In genomic region chr4:54542540-54543041, GRCh38 we compare ENCODE assay signal across 27 cellular contexts.
DNase-seq lines count a peak whose midpoint lies in the region; ATAC-seq and TF ChIP-seq lines count a peak whose summit lies in the region.
"Had no signal": no experiment of that assay in that cellular context is flagged by ENCODE, and none has a peak within 500 bp of the region (broad histone marks: within the 10 kb centered on the region; RNA-seq: fewer than 3 reads in every experiment).

No MANE protein-coding gene starts in this region.

- H2AK5ac ChIP-seq in IMR-90 (ENCODE audit: low read depth, low read length): peak overlapping the region; percentile 73; the same call in 1 of the 2 replicates

- H3K4me1 ChIP-seq in IMR-90 (ENCODE audit: control insufficient read depth, insufficient read depth, low read length): peaks cover 24% of the 10 kb centered on the region
- H3K4me1 ChIP-seq: ascending aorta, pancreas had no signal

- no peaks in the 10 kb centered on the region for H3K36me3 ChIP-seq in IMR-90 (ENCODE audit: control insufficient read depth, insufficient read depth, low read length)
- H3K36me3 ChIP-seq: ascending aorta, lower lobe of right lung, pancreas had no signal

- H4K20me1 ChIP-seq in IMR-90 (ENCODE audit: insufficient read depth, low read length): no peaks in the 10 kb centered on the region

- H2BK120ac ChIP-seq in IMR-90 (ENCODE audit: low read depth, low read length): peak overlapping the region; percentile 91

- in situ Hi-C loops in IMR-90 (cut with MboI; ENCODE audit: low sequenced_read_pairs) (no loop called here), astrocyte of the spinal cord (cut with HindIII; ENCODE audit: low sequenced_read_pairs) (no loop called here)

- no peak for ATAC-seq in IMR-90 (ENCODE audit: low read depth)
- ATAC-seq: activated CD8-positive, alpha-beta T cell treated with anti-CD3 and anti-CD28 coated beads for 36 hours; HCT116; lower lobe of right lung; mucosa of descending colon; natural killer cell treated with Interleukin-12 subunit alpha and Interleukin-12 subunit beta and Interleukin-15 and Interleukin-18, amount 100 ng/mL, for 72 hours; pancreas; stimulated activated effector memory CD8-positive, alpha-beta T cell treated with anti-CD3 and anti-CD28 coated beads, Interleukin-12 subunit alpha, Interleukin-12 subunit beta, amount 100 ng/mL, for 72 hours had no signal

- POLR2A ChIA-PET in IMR-90 (lab: Charles Lee; ENCODE audit: unreplicated experiment): no interaction called here

- H2BK5ac ChIP-seq in IMR-90 (ENCODE audit: low read depth, low read length, poor library complexity, severe bottlenecking): peak overlapping the region; percentile 74

- BruUV-seq in IMR-90 (replicated peaks; lab: Mats Ljungman, UMichigan): no TSS peak

- H3K9ac ChIP-seq in IMR-90 (ENCODE audit: low read depth, low read length): no peak overlapping the region
- H3K9ac ChIP-seq: KMS-11 had no signal

- peak overlapping the region; percentile 81 for H4K91ac ChIP-seq in IMR-90 (ENCODE audit: insufficient read depth, low read depth, low read length)

- no peak for TF ChIP-seq RAD21 in IMR-90 (IDR thresholded peaks at IDR 0.05; ENCODE audit: low read length)

- peak overlapping the region; percentile 79; the same call in 1 of the 3 replicates for H2BK15ac ChIP-seq in IMR-90 (ENCODE audit: low read depth, low read length)

- peak overlapping the region; percentile 70 for H3K14ac ChIP-seq in IMR-90 (replicated peaks; ENCODE audit: low read depth, low read length)

- DNase-seq in CMK (ENCODE audit: low read depth) (peak; percentile 95), IMR-90 (peak; percentile 16), astrocyte of the spinal cord (ENCODE audit: low read depth, low spot score) (peak; percentile 20), islet precursor cell (peak; percentile 77), germinal center (ENCODE audit: low spot score) (no peak), SKM-1 (lab: John Stamatoyannopoulos, UW; ENCODE audit: unreplicated experiment) (no peak), HuH-7 (ENCODE audit: low spot score) (no peak)
- no peak for DNase-seq in effector CD8-positive, alpha-beta T cell (lab: John Stamatoyannopoulos, UW)
- DNase-seq: activated CD4-positive, alpha-beta T cell treated with anti-CD3 and anti-CD28 coated beads for 1 hour; activated CD8-positive, alpha-beta T cell treated with anti-CD3 and anti-CD28 coated beads for 36 hours; DMS53; GDM1; glutamatergic neuron; kidney glomerular epithelial cell; lower lobe of right lung; mucosa of descending colon; NCI-H1417; NCI-H2029 treated with DMSO at 0.1 percent for 48 hours; pancreas; SIG-M5; stimulated activated CD4-positive, alpha-beta T cell treated with anti-CD3 and anti-CD28 coated beads, Interleukin-4, amount 100 ng/mL, for 24 hours; T-helper 1 cell had no signal

- peak overlapping the region; percentile 65; the same call in 1 of the 2 replicates for H3K56ac ChIP-seq in IMR-90 (ENCODE audit: extremely low read depth, insufficient read depth, low read length)

- H3K4me2 ChIP-seq in IMR-90 (ENCODE audit: low read depth, low read length): no peak overlapping the region
- H3K4me2 ChIP-seq: KMS-11 had no signal

- intact Hi-C loops in IMR-90 (cut with micrococcal nuclease): loop anchor here (2.0 kb wide), 1 partner anchor 116 kb away; no protein-coding TSS in a partner anchor

- H4K5ac ChIP-seq in IMR-90 (ENCODE audit: low read depth, low read length): no peak overlapping the region

- no peak overlapping the region for H2AK9ac ChIP-seq in IMR-90 (replicated peaks; ENCODE audit: low read depth, low read length, poor library complexity)

- H3K9me3 ChIP-seq in IMR-90 (ENCODE audit: control insufficient read depth, insufficient read depth, low read length): no peaks in the 10 kb centered on the region
- H3K9me3 ChIP-seq: ascending aorta, lower lobe of right lung, mucosa of descending colon, pancreas had no signal

- CTCF ChIA-PET in IMR-90 (lab: Yijun Ruan, JAX): interaction anchor here (0.6 kb wide), 1 partner anchor 106 kb away, joined by 3 read pairs; no protein-coding TSS in a partner anchor

- 0 out of 2 replicates have a peak overlapping the region, but pooled peaks have one; percentile 18 for H3K27ac ChIP-seq in IMR-90 (ENCODE audit: insufficient read depth, low read length)
- H3K27ac ChIP-seq: ascending aorta, KMS-11, lower lobe of right lung, pancreas had no signal

- WGBS in IMR-90 (ENCODE audit: extremely low coverage in 2 of 2, insufficient read length in 1 of 2), 2 experiments: no CpG with 5 or more reads among the region's 6 CpGs

- H3K4ac ChIP-seq in IMR-90 (ENCODE audit: low read depth, low read length): peak overlapping the region; percentile 85

- H3K9me1 ChIP-seq in IMR-90 (ENCODE audit: insufficient read depth, low read length): peaks cover 6% of the 10 kb centered on the region

- peak overlapping the region; percentile 26 for H2AFZ ChIP-seq in IMR-90 (replicated peaks; ENCODE audit: low read length, poor library complexity)

- peak overlapping the region; percentile 57 to 77; a peak in 2 of 4 replicates for H4K8ac ChIP-seq in IMR-90 (ENCODE audit: low read depth in 2 of 2, low read length in 2 of 2)

- no peaks in the 10 kb centered on the region for H3K79me1 ChIP-seq in IMR-90 (ENCODE audit: low read depth in 1 of 2, low read length in 2 of 2)

- H3K23ac ChIP-seq in IMR-90 (ENCODE audit: low read depth, low read length): peak overlapping the region; percentile 82; the same call in 1 of the 2 replicates

- dilution Hi-C loops in IMR-90 (cut with HindIII; ENCODE audit: low sequenced_read_pairs, unreplicated experiment): no loop called here

- TF ChIP-seq CTCF in IMR-90 (conservative IDR thresholded peaks at IDR 0.05; ENCODE audit: low read depth, low read length) (no peak), astrocyte of the spinal cord (IDR thresholded peaks at IDR 0.05; ENCODE audit: low read depth, low read length) (no peak)

- H3K18ac ChIP-seq in IMR-90 (ENCODE audit: low read depth, low read length): peak overlapping the region; percentile 14; the same call in 1 of the 2 replicates

- H3K4me3 ChIP-seq in IMR-90 (ENCODE audit: insufficient read depth, low read depth, low read length): no peak overlapping the region
- H3K4me3 ChIP-seq in astrocyte of the spinal cord (ENCODE audit: low read depth, low read length): no peak overlapping the region
- H3K4me3 ChIP-seq: ascending aorta, lower lobe of right lung, mucosa of descending colon, pancreas had no signal

- TF ChIP-seq POLR2A in IMR-90 (IDR thresholded peaks at IDR 0.05; ENCODE audit: low read depth, low read length): no peak

- H2BK20ac ChIP-seq in IMR-90 (ENCODE audit: low read depth, low read length): peak overlapping the region; percentile 91

- no peaks in the 10 kb centered on the region for H3K27me3 ChIP-seq in IMR-90 (ENCODE audit: control insufficient read depth, insufficient read depth, low read length)
- H3K27me3 ChIP-seq: ascending aorta, pancreas had no signal

TF ChIP-seq in IMR-90, 13 proteins besides CTCF, POLR2A, EP300 and RAD21:
- TF ChIP-seq MXI1 (IDR thresholded peaks at IDR 0.05; ENCODE audit: borderline replicate concordance, low read depth, low read length): no peak
- no peak for TF ChIP-seq CHD1 (IDR thresholded peaks at IDR 0.05; ENCODE audit: low read depth, low read length)
- no peak for TF ChIP-seq MAZ (IDR thresholded peaks at IDR 0.05; ENCODE audit: borderline replicate concordance, low read depth, low read length)

Comparison
In these comparisons a context has a peak if more than half of its experiments do, and no peak if none do; other contexts are left out.
1. DNase-seq: peak in CMK (single experiment), IMR-90 (single experiment), astrocyte of the spinal cord (single experiment) and islet precursor cell (single experiment); none in germinal center (single experiment), SKM-1 (single experiment), HuH-7 (single experiment) and effector CD8-positive, alpha-beta T cell (single experiment).